ENCODE assay signal across 1 cellular context in the genomic region with DNA sequence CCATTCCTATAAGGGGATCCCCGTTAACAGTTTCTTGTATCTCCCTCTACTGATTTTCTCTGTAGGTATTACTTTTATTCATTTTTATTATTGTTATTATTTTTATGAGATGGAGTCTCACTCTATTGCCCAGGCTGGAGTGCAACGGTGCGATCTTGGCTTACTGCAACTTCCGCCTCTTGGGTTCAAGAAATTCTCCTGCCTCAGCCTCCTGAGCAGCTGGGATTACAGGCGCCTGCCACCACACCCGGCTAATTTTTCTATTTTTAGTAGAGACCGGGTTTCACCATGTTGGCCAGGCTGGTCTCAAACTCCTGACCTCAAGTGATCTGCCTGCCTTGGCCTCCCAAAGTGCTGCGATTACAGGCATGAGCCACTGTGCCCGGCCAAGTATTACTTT.
TF ChIP-seq lines count a peak whose summit lies in the region.

No MANE protein-coding gene starts in this region.

TF ChIP-seq in HEK293, 187 proteins besides CTCF, POLR2A, EP300 and RAD21:
- TF ChIP-seq ZNF121 (tag by site-specific recombination; IDR thresholded peaks at IDR 0.05) = peak; percentile 67; the same call in 1 of the 2 replicates
